Comparison of ENCODE assay signal across 8 cellular contexts in genomic region chr6:113763883-113764282, GRCh38.
DNase-seq lines count a peak whose midpoint lies in the region; ATAC-seq and TF ChIP-seq lines count a peak whose summit lies in the region.

No MANE protein-coding gene starts in this region.

- no peak overlapping the region for H3K27ac Mint-ChIP-seq in activated T-cell treated with anti-CD3 and anti-CD28 coated beads, Interleukin-2, amount 50 U/mL, for 24 hours

- no peaks in the 10 kb centered on the region for H3K9me3 ChIP-seq in gastroesophageal sphincter
- H3K9me3 ChIP-seq in uterus = no peaks in the 10 kb centered on the region

- H3K27me3 Mint-ChIP-seq in activated T-cell treated with anti-CD3 and anti-CD28 coated beads, Interleukin-2, amount 50 U/mL, for 24 hours = no peaks in the 10 kb centered on the region

- H3K27ac ChIP-seq in gastroesophageal sphincter (no peak overlapping the region), uterus (no peak overlapping the region)

- no peaks in the 10 kb centered on the region for H3K27me3 ChIP-seq in gastroesophageal sphincter
- H3K27me3 ChIP-seq in uterus = no peaks in the 10 kb centered on the region

- TF ChIP-seq EP300 in gastroesophageal sphincter (IDR thresholded peaks at IDR 0.05) = no peak

- H3K36me3 ChIP-seq in gastroesophageal sphincter = no peaks in the 10 kb centered on the region
- no peaks in the 10 kb centered on the region for H3K36me3 ChIP-seq in uterus

- 54 to 65% methylated on average over 2 of the region's 2 CpGs for WGBS in gastroesophageal sphincter (ENCODE audit: low coverage in 1 of 2), 2 donors

- no peak overlapping the region for H3K4me3 ChIP-seq in gastroesophageal sphincter
- no peak overlapping the region for H3K4me3 ChIP-seq in uterus

- peak; percentile 65 for ATAC-seq in GM21529 (IDR thresholded peaks at IDR 0.05; ENCODE audit: unreplicated experiment)
- peak; percentile 28 for ATAC-seq in gastroesophageal sphincter

- peaks cover 5% of the 10 kb centered on the region for H3K4me1 Mint-ChIP-seq in activated T-cell treated with anti-CD3 and anti-CD28 coated beads, Interleukin-2, amount 50 U/mL, for 24 hours (ENCODE audit: low read depth)

- TF ChIP-seq CTCF in gastroesophageal sphincter (IDR thresholded peaks at IDR 0.05) (no peak), uterus (IDR thresholded peaks at IDR 0.05) (no peak)

- no peaks in the 10 kb centered on the region for H3K4me1 ChIP-seq in gastroesophageal sphincter
- H3K4me1 ChIP-seq in uterus = no peaks in the 10 kb centered on the region

- no peaks in the 10 kb centered on the region for H3K9me3 Mint-ChIP-seq in activated T-cell treated with anti-CD3 and anti-CD28 coated beads, Interleukin-2, amount 50 U/mL, for 24 hours

- no peak for TF ChIP-seq POLR2A in gastroesophageal sphincter (IDR thresholded peaks at IDR 0.05)
- TF ChIP-seq POLR2A in uterus (IDR thresholded peaks at IDR 0.05) = no peak

- H3K36me3 Mint-ChIP-seq in activated T-cell treated with anti-CD3 and anti-CD28 coated beads, Interleukin-2, amount 50 U/mL, for 24 hours (ENCODE audit: low read depth) = no peaks in the 10 kb centered on the region

- H3K4me3 Mint-ChIP-seq in activated T-cell treated with anti-CD3 and anti-CD28 coated beads, Interleukin-2, amount 50 U/mL, for 24 hours = no peak overlapping the region

- intact Hi-C loops in posterior vena cava (cut with DNase I) (no loop called here), uterus (cut with DNase I; ENCODE audit: low total_unique reads) (no loop called here)

- DNase-seq in GM03348 (ENCODE audit: low spot score) (peak; percentile 44), LoVo (ENCODE audit: low spot score) (peak; percentile 41), posterior vena cava (ENCODE audit: low spot score) (no peak), uterus (no peak), COR-L47 (lab: John Stamatoyannopoulos, UW) (no peak)
- no peak for DNase-seq in activated T-cell treated with anti-CD3 and anti-CD28 coated beads, Interleukin-2, amount 50 U/mL, for 24 hours

Comparison
In these comparisons a context has a peak if more than half of its experiments do, and no peak if none do; other contexts are left out.
1. DNase-seq: peak in GM03348 (single experiment) and LoVo (single experiment); none in posterior vena cava (single experiment), uterus (0 of 2), COR-L47 (single experiment) and activated T-cell treated with anti-CD3 and anti-CD28 coated beads, Interleukin-2, amount 50 U/mL, for 24 hours (single experiment).